ENCODE assay signal across 8 cellular contexts in the genomic region with DNA sequence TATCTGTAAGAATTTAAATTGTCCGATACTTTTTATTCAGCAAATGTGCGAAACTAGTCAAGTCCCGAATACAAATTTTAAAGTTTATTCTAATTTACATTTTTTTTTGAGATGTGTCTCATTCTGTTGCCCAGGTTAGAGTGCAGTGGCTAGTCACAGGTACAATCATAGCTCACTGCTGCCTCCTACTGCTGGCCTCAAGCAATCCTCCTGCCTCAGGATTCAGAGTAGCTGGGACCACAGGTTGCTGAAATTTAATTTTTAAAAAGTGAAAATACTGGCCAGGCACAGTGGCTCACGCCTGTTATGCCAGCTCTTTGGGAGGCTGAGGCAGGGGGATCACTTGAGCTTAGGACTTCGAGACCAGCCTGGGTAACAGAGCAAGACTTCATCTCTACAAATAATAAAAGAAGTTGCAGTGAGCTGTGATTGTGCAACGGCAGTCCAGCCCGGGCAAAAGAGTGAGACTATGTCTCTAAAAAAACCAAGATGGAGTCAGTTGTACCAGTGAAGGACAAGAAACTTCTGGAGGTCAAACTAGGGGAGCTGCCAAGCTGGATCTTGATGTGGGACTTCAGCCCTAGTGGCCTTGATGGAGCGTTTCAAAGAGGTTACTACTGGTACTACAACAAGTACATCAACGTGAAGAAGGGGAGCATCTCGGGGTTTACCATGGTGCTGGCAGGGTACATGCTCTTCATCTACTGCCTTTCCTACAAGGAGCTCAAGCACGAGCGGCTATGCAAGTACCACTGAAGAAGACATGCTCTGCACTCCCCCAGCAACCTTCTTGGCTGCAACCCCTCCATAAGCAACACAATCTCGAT. TPM values are rescaled to one million over a fixed set of nuclear protein-coding genes. Genes with fewer than 3 reads are reported as not detected.
DNase-seq lines count a peak whose midpoint lies in the region; ATAC-seq and TF ChIP-seq lines count a peak whose summit lies in the region.

No MANE protein-coding gene starts in this region.

- DNase-seq in GM06990 (ENCODE audit: extremely low read depth, insufficient read length) (no peak), NOMO-1 (lab: John Stamatoyannopoulos, UW; ENCODE audit: unreplicated experiment in 2 of 2) (peak; percentile 51 to 56), right atrium auricular region (ENCODE audit: low spot score) (no peak), T1000 (lab: John Stamatoyannopoulos, UW) (no peak), NCI-H2107 treated with DMSO at 0.1 percent for 48 hours (lab: John Stamatoyannopoulos, UW; ENCODE audit: unreplicated experiment) (no peak)
- peak; percentile 62 to 69 for DNase-seq in activated T-cell treated with anti-CD3 and anti-CD28 coated beads, Interleukin-2, amount 50 U/mL, for 72 hours
- DNase-seq in stimulated activated naive B cell treated with anti-CD40 and anti-IgM and Interleukin-4, amounts not matched to agents 10 μg/mL and 1 μg/mL and 100 μg/mL, for 72 hours, result no peak

- H3K36me3 ChIP-seq in GM06990 (ENCODE audit: control insufficient read depth, insufficient read depth, low read length) (peaks cover 8% of the 10 kb centered on the region), right atrium auricular region (peaks cover 18% of the 10 kb centered on the region)

- peaks cover 14 to 25% of the 10 kb centered on the region in 2 donors for H3K36me3 Mint-ChIP-seq in activated T-cell treated with anti-CD3 and anti-CD28 coated beads, Interleukin-2, amount 50 U/mL, for 72 hours (ENCODE audit: insufficient read depth in 2 of 2)
- peaks cover 29 to 34% of the 10 kb centered on the region in 2 donors for H3K36me3 Mint-ChIP-seq in stimulated activated naive B cell treated with anti-CD40 and anti-IgM and Interleukin-4, amounts not matched to agents 10 μg/mL and 1 μg/mL and 100 μg/mL, for 72 hours

- no peaks in the 10 kb centered on the region for H3K9me3 ChIP-seq in right atrium auricular region

- no peak overlapping the region for H3K4me3 ChIP-seq in GM06990 (replicated peaks; ENCODE audit: low read depth, low read length)
- no peak overlapping the region for H3K4me3 ChIP-seq in right atrium auricular region

- peak overlapping the region; percentile 32 for H3K27ac Mint-ChIP-seq in activated T-cell treated with anti-CD3 and anti-CD28 coated beads, Interleukin-2, amount 50 U/mL, for 72 hours
- H3K27ac Mint-ChIP-seq in stimulated activated naive B cell treated with anti-CD40 and anti-IgM and Interleukin-4, amounts not matched to agents 10 μg/mL and 1 μg/mL and 100 μg/mL, for 72 hours, result no peak overlapping the region

- H3K27me3 Mint-ChIP-seq in activated T-cell treated with anti-CD3 and anti-CD28 coated beads, Interleukin-2, amount 50 U/mL, for 72 hours (ENCODE audit: low read depth), result no peaks in the 10 kb centered on the region
- H3K27me3 Mint-ChIP-seq in stimulated activated naive B cell treated with anti-CD40 and anti-IgM and Interleukin-4, amounts not matched to agents 10 μg/mL and 1 μg/mL and 100 μg/mL, for 72 hours, result no peaks in the 10 kb centered on the region

- H3K4me3 Mint-ChIP-seq in activated T-cell treated with anti-CD3 and anti-CD28 coated beads, Interleukin-2, amount 50 U/mL, for 72 hours, result no peak overlapping the region
- no peak overlapping the region for H3K4me3 Mint-ChIP-seq in stimulated activated naive B cell treated with anti-CD40 and anti-IgM and Interleukin-4, amounts not matched to agents 10 μg/mL and 1 μg/mL and 100 μg/mL, for 72 hours

- H3K4me1 Mint-ChIP-seq in activated T-cell treated with anti-CD3 and anti-CD28 coated beads, Interleukin-2, amount 50 U/mL, for 72 hours (ENCODE audit: low read depth), result peaks cover 48% of the 10 kb centered on the region
- H3K4me1 Mint-ChIP-seq in stimulated activated naive B cell treated with anti-CD40 and anti-IgM and Interleukin-4, amounts not matched to agents 10 μg/mL and 1 μg/mL and 100 μg/mL, for 72 hours, result peaks cover 8 to 18% of the 10 kb centered on the region in 2 donors

- H3K27ac ChIP-seq in right atrium auricular region, result no peak overlapping the region

- TF ChIP-seq CTCF in GM06990 (IDR thresholded peaks at IDR 0.05; ENCODE audit: insufficient read depth, low read length, poor library complexity, severe bottlenecking) (peak; percentile 66), right atrium auricular region (IDR thresholded peaks at IDR 0.05) (peak; percentile 50 to 62)

- H3K27me3 ChIP-seq in GM06990 (replicated peaks; ENCODE audit: control insufficient read depth, insufficient read depth, low read length), result no peaks in the 10 kb centered on the region
- H3K27me3 ChIP-seq in right atrium auricular region, result no peaks in the 10 kb centered on the region

- peak; percentile 31 to 49 for ATAC-seq in activated T-cell treated with anti-CD3 and anti-CD28 coated beads, Interleukin-2, amount 50 U/mL, for 72 hours (replicated peaks in 1 of 2)
- ATAC-seq in stimulated activated naive B cell treated with anti-CD40 and anti-IgM and Interleukin-4, amounts not matched to agents 10 μg/mL and 1 μg/mL and 100 μg/mL, for 72 hours (replicated peaks), result peak; percentile 76 to 77
- no peak for ATAC-seq in GM21786 (IDR thresholded peaks at IDR 0.05; ENCODE audit: unreplicated experiment)

- H3K4me1 ChIP-seq in right atrium auricular region, result peaks cover 0 to 24% of the 10 kb centered on the region in 2 donors

- H3K9me3 Mint-ChIP-seq in activated T-cell treated with anti-CD3 and anti-CD28 coated beads, Interleukin-2, amount 50 U/mL, for 72 hours, result no peaks in the 10 kb centered on the region
- no peaks in the 10 kb centered on the region for H3K9me3 Mint-ChIP-seq in stimulated activated naive B cell treated with anti-CD40 and anti-IgM and Interleukin-4, amounts not matched to agents 10 μg/mL and 1 μg/mL and 100 μg/mL, for 72 hours

RNA-seq across cellular contexts. Expression of a gene that starts 5.6 kb away (rescaled TPM):
- 10 to 100 TPM; 40.7 to 47.2 TPM for total RNA-seq in activated T-cell treated with anti-CD3 and anti-CD28 coated beads, Interleukin-2, amount 50 U/mL, for 72 hours
- total RNA-seq in right atrium auricular region, result 1 to 10 TPM; 2.7 to 3.3 TPM

RNA-seq across cellular contexts. Expression of a gene that starts 14.8 kb away (rescaled TPM):
- total RNA-seq in activated T-cell treated with anti-CD3 and anti-CD28 coated beads, Interleukin-2, amount 50 U/mL, for 72 hours, result 1,000 to 10,000 TPM; 1,029 to 1,188 TPM
- total RNA-seq in right atrium auricular region, result 100 to 1,000 TPM; 215 to 620 TPM

RNA-seq across cellular contexts. Expression of a gene that starts 15.5 kb away (rescaled TPM):
- total RNA-seq in activated T-cell treated with anti-CD3 and anti-CD28 coated beads, Interleukin-2, amount 50 U/mL, for 72 hours, result 10 to 100 TPM; 70.9 to 80.3 TPM
- 10 to 100 TPM; 15.8 to 19.9 TPM for total RNA-seq in right atrium auricular region

RNA-seq across cellular contexts. Expression of a gene that starts 42.3 kb away (rescaled TPM):
- under 1 TPM in 1 of 2 donors, not detected in 1; 0.58 TPM for total RNA-seq in activated T-cell treated with anti-CD3 and anti-CD28 coated beads, Interleukin-2, amount 50 U/mL, for 72 hours
- 1 to 10 TPM; 2.4 to 5.0 TPM for total RNA-seq in right atrium auricular region

Comparison
In these comparisons a context has a peak if more than half of its experiments do, and no peak if none do; other contexts are left out.
1. DNase-seq: peak in NOMO-1 (2 of 2) and activated T-cell treated with anti-CD3 and anti-CD28 coated beads, Interleukin-2, amount 50 U/mL, for 72 hours (2 of 2); none in GM06990 (single experiment), right atrium auricular region (single experiment), stimulated activated naive B cell treated with anti-CD40 and anti-IgM and Interleukin-4, amounts not matched to agents 10 μg/mL and 1 μg/mL and 100 μg/mL, for 72 hours (single experiment), T1000 (single experiment) and NCI-H2107 treated with DMSO at 0.1 percent for 48 hours (single experiment).
2. RNA of a gene that starts 5.6 kb away (total RNA-seq): 40.7 to 47.2 TPM in activated T-cell treated with anti-CD3 and anti-CD28 coated beads, Interleukin-2, amount 50 U/mL, for 72 hours; 2.7 to 3.3 TPM in right atrium auricular region; every median in the first group is over 4 times any median in the second.